In genomic region chr2:123908522-123908921, GRCh38 we compare ENCODE assay signal across 3 cellular contexts.
TF ChIP-seq lines count a peak whose summit lies in the region.

No MANE protein-coding gene starts in this region.

TF ChIP-seq in SK-N-SH, 30 proteins besides CTCF, POLR2A, EP300 and RAD21:
- no peak for TF ChIP-seq POLR2AphosphoS5 (IDR thresholded peaks at IDR 0.05; ENCODE audit: low read depth, low read length)
- TF ChIP-seq GATA2 (CRISPR knock-in tag; IDR thresholded peaks at IDR 0.05): peak; percentile 29; the same call in 1 of the 2 replicates
- no peak for TF ChIP-seq FOXM1 (IDR thresholded peaks at IDR 0.05; ENCODE audit: low read depth)
- TF ChIP-seq NRF1 (IDR thresholded peaks at IDR 0.05; ENCODE audit: low read depth, low read length): no peak

TF ChIP-seq in SK-N-SH treated with all-trans-retinoic acid at 6 μM for 48 hours, 23 proteins besides CTCF, POLR2A, EP300 and RAD21:
- TF ChIP-seq GLIS3 (CRISPR knock-in tag; IDR thresholded peaks at IDR 0.05): no peak
- no peak for TF ChIP-seq CSRNP3 (CRISPR knock-in tag; IDR thresholded peaks at IDR 0.05)
- TF ChIP-seq PATZ1 (CRISPR knock-in tag; IDR thresholded peaks at IDR 0.05; ENCODE audit: borderline replicate concordance): no peak
- TF ChIP-seq BACH2 (CRISPR knock-in tag; IDR thresholded peaks at IDR 0.05; ENCODE audit: borderline replicate concordance): no peak
- TF ChIP-seq ZNF70 (CRISPR knock-in tag; IDR thresholded peaks at IDR 0.05): no peak
- TF ChIP-seq ZNF565 (CRISPR knock-in tag; conservative IDR thresholded peaks at IDR 0.05; ENCODE audit: low read depth): no peak
- no peak for TF ChIP-seq TSHZ2 (CRISPR knock-in tag; IDR thresholded peaks at IDR 0.05)
- no peak for TF ChIP-seq RARB (CRISPR knock-in tag; IDR thresholded peaks at IDR 0.05)
- no peak for TF ChIP-seq ZC3H10 (CRISPR knock-in tag; IDR thresholded peaks at IDR 0.05)
- no peak for TF ChIP-seq OSR1 (CRISPR knock-in tag; IDR thresholded peaks at IDR 0.05)
- TF ChIP-seq ARNTL (CRISPR knock-in tag; IDR thresholded peaks at IDR 0.05; ENCODE audit: borderline replicate concordance, low read depth): no peak
- TF ChIP-seq TOX (CRISPR knock-in tag; IDR thresholded peaks at IDR 0.05; ENCODE audit: borderline replicate concordance): no peak
TF ChIP-seq in SK-N-SH treated with all-trans-retinoic acid at 6 μM for 48 hours: peak in this region for 0.

TF ChIP-seq in GM23338, 12 proteins besides CTCF, POLR2A, EP300 and RAD21:
- no peak for TF ChIP-seq ETS1 (IDR thresholded peaks at IDR 0.05)
- TF ChIP-seq ZNF331 (CRISPR knock-in tag; IDR thresholded peaks at IDR 0.05; ENCODE audit: low read depth): no peak
- no peak for TF ChIP-seq EZH2 (IDR thresholded peaks at IDR 0.05; ENCODE audit: low read depth, unreplicated experiment)
- no peak for TF ChIP-seq REST (IDR thresholded peaks at IDR 0.05; ENCODE audit: unreplicated experiment)
- TF ChIP-seq ZNF462 (CRISPR knock-in tag; IDR thresholded peaks at IDR 0.05): no peak
- TF ChIP-seq EZH2phosphoT487 (IDR thresholded peaks at IDR 0.05; ENCODE audit: unreplicated experiment): no peak
- no peak for TF ChIP-seq POLR2AphosphoS5 (IDR thresholded peaks at IDR 0.05; ENCODE audit: low read depth)
- no peak for TF ChIP-seq CREB1 (CRISPR knock-in tag; IDR thresholded peaks at IDR 0.05; ENCODE audit: low read depth)
- no peak for TF ChIP-seq ZNF114 (CRISPR knock-in tag; IDR thresholded peaks at IDR 0.05)
- TF ChIP-seq STAT1 (IDR thresholded peaks at IDR 0.05; ENCODE audit: unreplicated experiment): no peak
- TF ChIP-seq JUNB (IDR thresholded peaks at IDR 0.05; ENCODE audit: unreplicated experiment): no peak
- no peak for TF ChIP-seq NANOG (IDR thresholded peaks at IDR 0.05; ENCODE audit: borderline replicate concordance)
